7 cellular contexts compared by ENCODE assay signal in the genomic region with DNA sequence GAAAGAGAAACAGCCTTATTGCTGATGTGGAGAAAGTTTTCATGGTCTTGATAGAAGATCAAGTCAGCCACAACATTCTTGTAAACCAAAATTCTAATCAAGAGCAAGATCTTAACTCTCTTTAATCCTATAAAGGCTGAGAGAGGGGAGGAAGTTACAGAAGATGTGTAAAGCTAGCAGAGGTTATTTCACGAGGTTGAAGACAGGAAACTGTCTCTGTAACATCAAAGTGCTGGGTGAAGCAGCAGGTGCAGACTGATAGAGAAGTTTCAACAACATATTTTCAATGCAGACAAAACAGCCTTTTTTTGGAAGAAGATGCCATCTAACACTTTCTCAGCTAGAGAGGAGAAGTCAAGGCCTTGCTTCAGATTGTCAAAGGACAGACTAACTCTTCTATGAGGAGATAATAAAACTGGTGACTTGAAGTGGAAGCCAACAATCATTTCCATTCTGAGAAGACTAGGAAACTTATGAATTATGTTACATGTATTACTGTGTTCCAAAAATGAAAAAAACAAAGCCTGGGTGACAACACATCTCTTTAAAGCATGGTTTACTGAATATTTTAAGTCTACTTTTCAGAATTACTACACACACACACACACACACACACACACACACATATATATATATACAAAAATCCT.
DNase-seq lines count a peak whose midpoint lies in the region; ATAC-seq and TF ChIP-seq lines count a peak whose summit lies in the region.
"Not testable (repeated sequence)": the region's sequence is repeated elsewhere in the genome, so short reads cannot be mapped to it uniquely, and the experiment has no call there.

No MANE protein-coding gene starts in this region.

- DNase-seq in CD8-positive, alpha-beta memory T cell, result peak in 3 of 5 donors; percentile 45 to 82 (median 72)
- DNase-seq in MM.1S, result peak; percentile 80
- DNase-seq in T-helper 2 cell treated with Interferon-gamma antibody and Interleukin-4, amounts not matched to agents 5 μg/mL and 100 μg/mL, for 36 hours (ENCODE audit: low spot score), result peak; percentile 14
- DNase-seq in activated CD8-positive, alpha-beta T cell treated with anti-CD3 and anti-CD28 coated beads, Interleukin-2, amount 10 ng/mL, durations not matched to agents 7 days and 5 days, result peak; percentile 56
- DNase-seq in activated gamma-delta T cell treated with Interleukin-2 at 50 U/mL for 16 hours, result peak; percentile 9
- DNase-seq in central memory CD4-positive, alpha-beta T cell, result peak; percentile 75
- DNase-seq in natural killer cell treated with Interleukin-12 subunit alpha and Interleukin-12 subunit beta and Interleukin-15 and Interleukin-18, amount 100 ng/mL, for 72 hours (ENCODE audit: low spot score), result not testable (repeated sequence)

- peak; percentile 96 for ATAC-seq in activated CD8-positive, alpha-beta T cell treated with anti-CD3 and anti-CD28 coated beads, Interleukin-2, amount 10 ng/mL, durations not matched to agents 7 days and 5 days
- not testable (repeated sequence) for ATAC-seq in natural killer cell treated with Interleukin-12 subunit alpha and Interleukin-12 subunit beta and Interleukin-15 and Interleukin-18, amount 100 ng/mL, for 72 hours

- H3K79me2 ChIP-seq in MM.1S (ENCODE audit: low read length), result not testable (repeated sequence)

- H3K9me2 ChIP-seq in MM.1S (replicated peaks; ENCODE audit: insufficient read depth, low read length), result not testable (repeated sequence)

- POLR2A ChIA-PET in CD8-positive, alpha-beta memory T cell (lab: Charles Lee); activated CD8-positive, alpha-beta T cell treated with anti-CD3 and anti-CD28 coated beads, Interleukin-2, amount 10 ng/mL, durations not matched to agents 7 days and 5 days (lab: Charles Lee): not testable (repeated sequence)

- peak overlapping the region; percentile 8 to 64 (median 35) for H3K4me3 Mint-ChIP-seq in CD8-positive, alpha-beta memory T cell
- peak overlapping the region; percentile 53 for H3K4me3 Mint-ChIP-seq in T-helper 2 cell treated with Interferon-gamma antibody and Interleukin-4, amounts not matched to agents 5 μg/mL and 100 μg/mL, for 36 hours
- peak overlapping the region; percentile 47 for H3K4me3 Mint-ChIP-seq in activated CD8-positive, alpha-beta T cell treated with anti-CD3 and anti-CD28 coated beads, Interleukin-2, amount 10 ng/mL, durations not matched to agents 7 days and 5 days
- H3K4me3 Mint-ChIP-seq in natural killer cell treated with Interleukin-12 subunit alpha and Interleukin-12 subunit beta and Interleukin-15 and Interleukin-18, amount 100 ng/mL, for 72 hours, result not testable (repeated sequence)

- not testable (repeated sequence) for H3K4me2 ChIP-seq in MM.1S (ENCODE audit: low read depth, low read length)

- not testable (repeated sequence) for H3K9me3 ChIP-seq in CD8-positive, alpha-beta memory T cell (ENCODE audit: low read length); MM.1S (replicated peaks; ENCODE audit: insufficient read depth, low read length)

- H3K27ac ChIP-seq in CD8-positive, alpha-beta memory T cell (ENCODE audit: low read depth, low read length); MM.1S (ENCODE audit: low read length): not testable (repeated sequence)

- H3K9ac ChIP-seq in MM.1S (ENCODE audit: low read length), result not testable (repeated sequence)

- not testable (repeated sequence) for H3K4me3 ChIP-seq in CD8-positive, alpha-beta memory T cell (ENCODE audit: low read length); MM.1S (ENCODE audit: low read length)

- not testable (repeated sequence) for H3F3A ChIP-seq in MM.1S (ENCODE audit: insufficient read depth, low read length)

- H3K27ac Mint-ChIP-seq in CD8-positive, alpha-beta memory T cell, result peak overlapping the region in 7 of 8 donors; percentile 17 to 89 (median 55)
- peak overlapping the region; percentile 87 for H3K27ac Mint-ChIP-seq in T-helper 2 cell treated with Interferon-gamma antibody and Interleukin-4, amounts not matched to agents 5 μg/mL and 100 μg/mL, for 36 hours
- peak overlapping the region; percentile 92 for H3K27ac Mint-ChIP-seq in activated CD8-positive, alpha-beta T cell treated with anti-CD3 and anti-CD28 coated beads, Interleukin-2, amount 10 ng/mL, durations not matched to agents 7 days and 5 days
- H3K27ac Mint-ChIP-seq in natural killer cell treated with Interleukin-12 subunit alpha and Interleukin-12 subunit beta and Interleukin-15 and Interleukin-18, amount 100 ng/mL, for 72 hours, result peak overlapping the region; percentile 49 to 57

- H3K4me1 ChIP-seq in CD8-positive, alpha-beta memory T cell (ENCODE audit: insufficient read depth, low read length), result peaks cover 46% of the 10 kb centered on the region
- not testable (repeated sequence) for H3K4me1 ChIP-seq in MM.1S (ENCODE audit: low read length)

- H3K4me1 Mint-ChIP-seq in CD8-positive, alpha-beta memory T cell, result peaks cover 38 to 59% (median 47%) of the 10 kb centered on the region in 3 donors
- peaks cover 48% of the 10 kb centered on the region for H3K4me1 Mint-ChIP-seq in T-helper 2 cell treated with Interferon-gamma antibody and Interleukin-4, amounts not matched to agents 5 μg/mL and 100 μg/mL, for 36 hours (ENCODE audit: low read depth)
- H3K4me1 Mint-ChIP-seq in activated CD8-positive, alpha-beta T cell treated with anti-CD3 and anti-CD28 coated beads, Interleukin-2, amount 10 ng/mL, durations not matched to agents 7 days and 5 days (ENCODE audit: low read depth), result peaks cover 52% of the 10 kb centered on the region
- not testable (repeated sequence) for H3K4me1 Mint-ChIP-seq in natural killer cell treated with Interleukin-12 subunit alpha and Interleukin-12 subunit beta and Interleukin-15 and Interleukin-18, amount 100 ng/mL, for 72 hours (ENCODE audit: low read depth in 2 of 2)

- not testable (repeated sequence) for TF ChIP-seq CTCF in MM.1S (IDR thresholded peaks at IDR 0.05; ENCODE audit: low read length)

- not testable (repeated sequence) for H3K9me3 Mint-ChIP-seq in CD8-positive, alpha-beta memory T cell; T-helper 2 cell treated with Interferon-gamma antibody and Interleukin-4, amounts not matched to agents 5 μg/mL and 100 μg/mL, for 36 hours; activated CD8-positive, alpha-beta T cell treated with anti-CD3 and anti-CD28 coated beads, Interleukin-2, amount 10 ng/mL, durations not matched to agents 7 days and 5 days (ENCODE audit: insufficient read depth); natural killer cell treated with Interleukin-12 subunit alpha and Interleukin-12 subunit beta and Interleukin-15 and Interleukin-18, amount 100 ng/mL, for 72 hours

- H3K36me3 Mint-ChIP-seq in CD8-positive, alpha-beta memory T cell; T-helper 2 cell treated with Interferon-gamma antibody and Interleukin-4, amounts not matched to agents 5 μg/mL and 100 μg/mL, for 36 hours (ENCODE audit: low read depth); natural killer cell treated with Interleukin-12 subunit alpha and Interleukin-12 subunit beta and Interleukin-15 and Interleukin-18, amount 100 ng/mL, for 72 hours: not testable (repeated sequence)
- peaks cover 37% of the 10 kb centered on the region for H3K36me3 Mint-ChIP-seq in activated CD8-positive, alpha-beta T cell treated with anti-CD3 and anti-CD28 coated beads, Interleukin-2, amount 10 ng/mL, durations not matched to agents 7 days and 5 days (ENCODE audit: low read depth)

- not testable (repeated sequence) for H2AFZ ChIP-seq in MM.1S (ENCODE audit: low read length)

- not testable (repeated sequence) for H4K20me1 ChIP-seq in MM.1S (ENCODE audit: insufficient read depth, low read length)

- not testable (repeated sequence) for H3K27me3 ChIP-seq in CD8-positive, alpha-beta memory T cell (ENCODE audit: insufficient read depth, low read length, poor library complexity, severe bottlenecking); MM.1S (replicated peaks; ENCODE audit: insufficient read depth, low read length)

- CTCF ChIA-PET in CD8-positive, alpha-beta memory T cell (lab: Charles Lee); activated CD8-positive, alpha-beta T cell treated with anti-CD3 and anti-CD28 coated beads, Interleukin-2, amount 10 ng/mL, durations not matched to agents 7 days and 5 days (lab: Charles Lee): not testable (repeated sequence)

- not testable (repeated sequence) for H3K27me3 Mint-ChIP-seq in CD8-positive, alpha-beta memory T cell; activated CD8-positive, alpha-beta T cell treated with anti-CD3 and anti-CD28 coated beads, Interleukin-2, amount 10 ng/mL, durations not matched to agents 7 days and 5 days (ENCODE audit: low read depth); natural killer cell treated with Interleukin-12 subunit alpha and Interleukin-12 subunit beta and Interleukin-15 and Interleukin-18, amount 100 ng/mL, for 72 hours
- H3K27me3 Mint-ChIP-seq in T-helper 2 cell treated with Interferon-gamma antibody and Interleukin-4, amounts not matched to agents 5 μg/mL and 100 μg/mL, for 36 hours (ENCODE audit: low read depth), result peaks cover 15% of the 10 kb centered on the region

- H3K36me3 ChIP-seq in CD8-positive, alpha-beta memory T cell (ENCODE audit: insufficient read depth, low read length); MM.1S (replicated peaks; ENCODE audit: insufficient read depth, low read length): not testable (repeated sequence)
